13 cellular contexts compared by ENCODE assay signal in the genomic region with DNA sequence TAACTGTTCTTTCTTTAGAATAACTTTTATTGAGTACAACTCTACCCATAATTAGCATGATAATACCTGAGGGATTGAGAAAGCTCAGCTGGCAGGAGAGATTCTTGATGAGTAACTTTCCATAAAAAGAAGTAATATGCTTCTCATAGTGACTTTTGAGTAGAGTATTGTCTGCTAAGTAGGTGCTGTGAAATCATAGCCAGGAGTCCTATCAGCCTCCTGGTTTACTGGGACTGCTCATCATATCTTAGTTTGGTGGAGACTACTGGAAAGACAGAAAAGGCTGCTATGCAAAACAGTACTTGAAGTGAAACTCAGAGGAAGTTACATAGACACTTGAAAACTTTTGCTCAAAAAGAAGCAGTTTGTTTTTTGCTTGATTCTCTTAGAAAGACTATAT.
DNase-seq lines count a peak whose midpoint lies in the region; ATAC-seq and TF ChIP-seq lines count a peak whose summit lies in the region.
"Had no signal": no experiment of that assay in that cellular context is flagged by ENCODE, and none has a peak within 500 bp of the region (broad histone marks: within the 10 kb centered on the region; RNA-seq: fewer than 3 reads in every experiment).

No MANE protein-coding gene starts in this region.

- peaks cover 8% of the 10 kb centered on the region for H3K4me1 Mint-ChIP-seq in activated CD4-positive, alpha-beta T cell treated with anti-CD3 and anti-CD28 coated beads, Interleukin-2, amount 10 ng/mL, durations not matched to agents 7 days and 5 days

- ATAC-seq in GM18858 (IDR thresholded peaks at IDR 0.05; ENCODE audit: unreplicated experiment): peak; percentile 61
- peak; percentile 71 for ATAC-seq in GM21529 (IDR thresholded peaks at IDR 0.05; ENCODE audit: unreplicated experiment)
- ATAC-seq in HG03280 (IDR thresholded peaks at IDR 0.05; ENCODE audit: unreplicated experiment): peak; percentile 72
- ATAC-seq: left lung had no signal

- DNase-seq in germinal center (ENCODE audit: low spot score) (peak; percentile 31), pons (ENCODE audit: low spot score) (no peak), erythroblast (lab: John Stamatoyannopoulos, UW) (no peak), AG20443 (ENCODE audit: low spot score) (no peak)
- no peak for DNase-seq in activated CD4-positive, alpha-beta T cell treated with anti-CD3 and anti-CD28 coated beads, Interleukin-2, amount 10 ng/mL, durations not matched to agents 7 days and 5 days
- DNase-seq: CD4-positive, alpha-beta T cell; left lung; NCI-H2029; OCI-M1 had no signal

- H3K9me3 Mint-ChIP-seq in activated CD4-positive, alpha-beta T cell treated with anti-CD3 and anti-CD28 coated beads, Interleukin-2, amount 10 ng/mL, durations not matched to agents 7 days and 5 days: peaks cover 2% of the 10 kb centered on the region
- H3K9me3 Mint-ChIP-seq: CD4-positive, alpha-beta T cell had no signal

- POLR2A ChIA-PET in activated CD4-positive, alpha-beta T cell treated with anti-CD3 and anti-CD28 coated beads, Interleukin-2, amount 10 ng/mL, durations not matched to agents 7 days and 5 days (lab: Charles Lee): no interaction called here

- no peak for TF ChIP-seq POLR2A in erythroblast (IDR thresholded peaks at IDR 0.05; ENCODE audit: low read length)

- no peak overlapping the region for H3K27ac Mint-ChIP-seq in activated CD4-positive, alpha-beta T cell treated with anti-CD3 and anti-CD28 coated beads, Interleukin-2, amount 10 ng/mL, durations not matched to agents 7 days and 5 days
- H3K27ac Mint-ChIP-seq: CD4-positive, alpha-beta T cell had no signal

- no peaks in the 10 kb centered on the region for H3K27me3 Mint-ChIP-seq in activated CD4-positive, alpha-beta T cell treated with anti-CD3 and anti-CD28 coated beads, Interleukin-2, amount 10 ng/mL, durations not matched to agents 7 days and 5 days
- H3K27me3 Mint-ChIP-seq: CD4-positive, alpha-beta T cell had no signal

- CTCF ChIA-PET in activated CD4-positive, alpha-beta T cell treated with anti-CD3 and anti-CD28 coated beads, Interleukin-2, amount 10 ng/mL, durations not matched to agents 7 days and 5 days (lab: Charles Lee): no interaction called here

- no peaks in the 10 kb centered on the region for H3K36me3 Mint-ChIP-seq in activated CD4-positive, alpha-beta T cell treated with anti-CD3 and anti-CD28 coated beads, Interleukin-2, amount 10 ng/mL, durations not matched to agents 7 days and 5 days (ENCODE audit: low read depth)

- no peak overlapping the region for H3K4me3 Mint-ChIP-seq in activated CD4-positive, alpha-beta T cell treated with anti-CD3 and anti-CD28 coated beads, Interleukin-2, amount 10 ng/mL, durations not matched to agents 7 days and 5 days
- H3K4me3 Mint-ChIP-seq: CD4-positive, alpha-beta T cell; neural crest cell had no signal
